Comparison of ENCODE assay signal across 34 cellular contexts in the genomic region with DNA sequence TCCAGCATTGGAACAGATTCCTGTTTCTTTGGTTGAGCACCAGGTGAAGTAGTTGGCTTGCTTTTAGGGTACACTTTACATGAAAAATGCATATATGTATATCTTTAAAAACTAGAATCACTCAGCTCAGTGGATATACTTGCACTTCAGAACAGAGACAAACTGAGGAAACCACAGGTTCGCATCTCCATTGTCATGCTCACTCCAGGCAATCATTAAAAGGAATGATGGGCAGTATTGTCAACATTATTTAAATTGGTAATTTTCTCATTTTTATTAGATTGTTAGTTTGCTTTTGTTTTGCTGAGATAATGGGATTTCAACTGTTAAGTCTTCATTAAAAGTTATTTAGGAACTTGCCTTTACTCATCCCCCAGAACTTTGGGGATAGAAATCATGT.
"Had no signal": no experiment of that assay in that cellular context is flagged by ENCODE, and none has a peak within 500 bp of the region (broad histone marks: within the 10 kb centered on the region; RNA-seq: fewer than 3 reads in every experiment).

No MANE protein-coding gene starts in this region.

- H3K36me3 ChIP-seq: MG63 had no signal

- H3K27me3 ChIP-seq: MG63 had no signal

- H3K4me3 ChIP-seq: MG63 had no signal

- DNase-seq: Kasumi-1, MG63, MM.1S, MV-4-11, NCI-H1048, NCI-H1092, NCI-H1092 treated with DMSO at 0.1 percent for 48 hours, NCI-H1105, NCI-H1105 treated with DMSO at 0.1 percent for 48 hours, NCI-H1417 treated with DMSO at 0.1 percent for 48 hours, NCI-H1436, NCI-H1436 treated with DMSO at 0.1 percent for 48 hours, NCI-H146, NCI-H1694, NCI-H1694 treated with DMSO at 0.1 percent for 48 hours, NCI-H187, NCI-H187 treated with DMSO at 0.1 percent for 48 hours, NCI-H1930, NCI-H2029, NCI-H2029 treated with DMSO at 0.1 percent for 48 hours, NCI-H2081, NCI-H2081 treated with DMSO at 0.1 percent for 48 hours, NCI-H2107, NCI-H2171, NCI-H2171 treated with DMSO at 0.1 percent for 48 hours, NCI-H2227 treated with DMSO at 0.1 percent for 48 hours, NCI-H226, NCI-H345, NCI-H446, NCI-H446 treated with DMSO at 0.1 percent for 48 hours, NCI-H510A, NCI-H510A treated with DMSO at 0.1 percent for 48 hours, NCI-H524, NCI-H524 treated with DMSO at 0.1 percent for 48 hours had no signal

- H3K9me3 ChIP-seq: MG63 had no signal
